ENCODE assay signal across 1 cellular context in genomic region chr19:33660426-33661160, GRCh38.
A peak's percentile ranks its signal among the peaks of the same experiment; 100 is the strongest.
TF ChIP-seq lines count a peak whose summit lies in the region.

No MANE protein-coding gene starts in this region.

TF ChIP-seq in HepG2, 621 proteins besides CTCF, POLR2A, EP300 and RAD21 (continued from another document and continues in another):
- TF ChIP-seq ZNF407 (CRISPR knock-in tag; IDR thresholded peaks at IDR 0.05; ENCODE audit: not compliant biosample characterization) (no peak), GABPA (IDR thresholded peaks at IDR 0.05; ENCODE audit: low read depth, low read length) (peak; percentile 29; the same call in 1 of the 2 replicates), GABPA (CRISPR knock-in tag; IDR thresholded peaks at IDR 0.05; ENCODE audit: low read depth) (peak; percentile 80), AGO1 (IDR thresholded peaks at IDR 0.05; ENCODE audit: low read depth, low read length, poor library complexity, severe bottlenecking) (no peak), ZNF446 (CRISPR knock-in tag; IDR thresholded peaks at IDR 0.05) (no peak), RBM22 (optimal IDR thresholded peaks at IDR 0.05; ENCODE audit: low read length) (no peak), ZNF513 (CRISPR knock-in tag; conservative IDR thresholded peaks at IDR 0.05) (no peak), DMTF1 (CRISPR knock-in tag; IDR thresholded peaks at IDR 0.05) (no peak), ZNF224 (CRISPR knock-in tag; IDR thresholded peaks at IDR 0.05) (no peak), ZBED4 (CRISPR knock-in tag; IDR thresholded peaks at IDR 0.05; ENCODE audit: borderline replicate concordance) (no peak), POGK (CRISPR knock-in tag; conservative IDR thresholded peaks at IDR 0.05) (no peak), THAP9 (CRISPR knock-in tag; IDR thresholded peaks at IDR 0.05; ENCODE audit: borderline replicate concordance) (no peak), SOX6 (IDR thresholded peaks at IDR 0.05) (no peak), SOX6 (CRISPR knock-in tag; IDR thresholded peaks at IDR 0.05) (no peak), MXD4 (CRISPR knock-in tag; IDR thresholded peaks at IDR 0.05) (no peak), NR2F1 (CRISPR knock-in tag; IDR thresholded peaks at IDR 0.05) (no peak), TOE1 (CRISPR knock-in tag; IDR thresholded peaks at IDR 0.05) (no peak), ZNF670 (CRISPR knock-in tag; IDR thresholded peaks at IDR 0.05; ENCODE audit: borderline replicate concordance) (no peak), YY1 (IDR thresholded peaks at IDR 0.05; ENCODE audit: insufficient read depth, insufficient replicate concordance, low read depth, low read length) (peak; percentile 14), HNF1A (IDR thresholded peaks at IDR 0.05; ENCODE audit: low read depth) (no peak), HNF1A (CRISPR knock-in tag; IDR thresholded peaks at IDR 0.05; ENCODE audit: borderline replicate concordance) (no peak), ATF7-NPFF (CRISPR knock-in tag; IDR thresholded peaks at IDR 0.05; ENCODE audit: low read depth) (no peak), ZBTB14 (CRISPR knock-in tag; IDR thresholded peaks at IDR 0.05) (no peak)
